In genomic region chr4:158458271-158458895, GRCh38 we compare ENCODE assay signal across 16 cellular contexts.
DNase-seq lines count a peak whose midpoint lies in the region; ATAC-seq and TF ChIP-seq lines count a peak whose summit lies in the region.
"Had no signal": no experiment of that assay in that cellular context is flagged by ENCODE, and none has a peak within 500 bp of the region (broad histone marks: within the 10 kb centered on the region; RNA-seq: fewer than 3 reads in every experiment).

No MANE protein-coding gene starts in this region.

- H3K4me3 Mint-ChIP-seq in MCF 10A (ENCODE audit: unreplicated experiment), result no peak overlapping the region
- H3K4me3 Mint-ChIP-seq: CD14-positive monocyte; CD4-positive, alpha-beta memory T cell; H9 had no signal

- no peak overlapping the region for H3K27ac ChIP-seq in breast epithelium
- H3K27ac ChIP-seq in mesenchymal stem cell (ENCODE audit: low read length, poor library complexity, severe bottlenecking), result no peak overlapping the region
- H3K27ac ChIP-seq in spleen, result no peak overlapping the region
- H3K27ac ChIP-seq: BLaER1 had no signal

- no peak overlapping the region for H2BK12ac ChIP-seq in mesenchymal stem cell (ENCODE audit: low read length in 2 of 2)

- H3K27me3 Mint-ChIP-seq in MCF 10A (ENCODE audit: insufficient read depth, unreplicated experiment), result no peaks in the 10 kb centered on the region
- H3K27me3 Mint-ChIP-seq: CD4-positive, alpha-beta memory T cell had no signal

- H3K4ac ChIP-seq in mesenchymal stem cell (ENCODE audit: low read depth in 1 of 2, low read length in 2 of 2), result no peak overlapping the region

- no peak overlapping the region for H3K4me3 ChIP-seq in breast epithelium
- H3K4me3 ChIP-seq in epithelial cell of esophagus (ENCODE audit: low read length), result no peak overlapping the region
- no peak overlapping the region for H3K4me3 ChIP-seq in mesenchymal stem cell (ENCODE audit: insufficient read depth in 1 of 2, low read depth in 1 of 2, low read length in 2 of 2)
- no peak overlapping the region for H3K4me3 ChIP-seq in spleen
- H3K4me3 ChIP-seq: BLaER1 had no signal

- ATAC-seq in GM19395 (IDR thresholded peaks at IDR 0.05; ENCODE audit: unreplicated experiment), result no peak

- DNase-seq in MCF 10A (ENCODE audit: unreplicated experiment) (peak; percentile 59), breast epithelium (ENCODE audit: low spot score in 2 of 2) (no peak), epithelial cell of esophagus (ENCODE audit: low read depth) (peak; percentile 92), mesenchymal stem cell (no peak), spleen (peak; percentile 19), NCI-H146 treated with DMSO at 0.1 percent for 48 hours (lab: John Stamatoyannopoulos, UW; ENCODE audit: unreplicated experiment) (no peak)
- no peak for DNase-seq in activated naive CD4-positive, alpha-beta T cell (lab: John Stamatoyannopoulos, UW)
- DNase-seq: 8988T; CD4-positive, alpha-beta memory T cell; DMS153; DMS79; GDM1; H9 had no signal

- TF ChIP-seq CTCF in MCF 10A (IDR thresholded peaks at IDR 0.05; ENCODE audit: unreplicated experiment) (no peak), breast epithelium (IDR thresholded peaks at IDR 0.05) (no peak), epithelial cell of esophagus (IDR thresholded peaks at IDR 0.05; ENCODE audit: insufficient read depth, low read depth, low read length, missing control alignments) (no peak), spleen (IDR thresholded peaks at IDR 0.05 in 8 of 11, conservative IDR thresholded peaks at IDR 0.05 in 3 of 11) (no peak)

- intact Hi-C loops in MCF 10A (cut with micrococcal nuclease) (no loop called here), breast epithelium (cut with DNase I; ENCODE audit: low total_unique reads) (no loop called here), spleen (cut with DNase I; ENCODE audit: low total_unique reads) (no loop called here)

- H3K23ac ChIP-seq in mesenchymal stem cell (ENCODE audit: low read length in 2 of 2), result no peak overlapping the region

- H3K36me3 ChIP-seq in breast epithelium (no peaks in the 10 kb centered on the region), mesenchymal stem cell (ENCODE audit: control insufficient read depth in 1 of 2, insufficient read depth in 2 of 2, low read depth in 1 of 2, low read length in 2 of 2) (no peaks in the 10 kb centered on the region), spleen (no peaks in the 10 kb centered on the region)
- H3K36me3 ChIP-seq: BLaER1 had no signal

- H2BK120ac ChIP-seq in mesenchymal stem cell (ENCODE audit: low read depth, low read length), result no peak overlapping the region

- H3K18ac ChIP-seq in mesenchymal stem cell (ENCODE audit: low read depth in 1 of 2, low read length in 2 of 2), result no peak overlapping the region

- H3K14ac ChIP-seq in mesenchymal stem cell (ENCODE audit: low read length in 2 of 2), result no peak overlapping the region

- peaks cover 6% of the 10 kb centered on the region for H3K9me3 Mint-ChIP-seq in MCF 10A (ENCODE audit: unreplicated experiment)

- BruUV-seq in MCF 10A (replicated peaks; lab: Mats Ljungman, UMichigan), result TSS peak; percentile 36

- H3K27me3 ChIP-seq in breast epithelium (no peaks in the 10 kb centered on the region), mesenchymal stem cell (ENCODE audit: control insufficient read depth in 1 of 2, insufficient read depth in 1 of 2, low read length in 2 of 2) (no peaks in the 10 kb centered on the region), spleen (replicated peaks in 1 of 7) (no peaks in the 10 kb centered on the region)
- H3K27me3 ChIP-seq: BLaER1 had no signal

- peak overlapping the region; percentile 28 for H3K9ac ChIP-seq in mesenchymal stem cell (ENCODE audit: low read length)
- H3K9ac ChIP-seq: BLaER1 had no signal

- H3K79me1 ChIP-seq in mesenchymal stem cell (replicated peaks; ENCODE audit: low read length, poor library complexity, severe bottlenecking), result no peaks in the 10 kb centered on the region

- H2BK15ac ChIP-seq in mesenchymal stem cell (ENCODE audit: low read depth, poor library complexity, severe bottlenecking), result no peak overlapping the region

- peaks cover 47% of the 10 kb centered on the region for H3K4me1 Mint-ChIP-seq in MCF 10A (ENCODE audit: insufficient read depth, unreplicated experiment)
- H3K4me1 Mint-ChIP-seq: CD14-positive monocyte; CD4-positive, alpha-beta memory T cell; H9 had no signal

- no peak overlapping the region for H2AFZ ChIP-seq in mesenchymal stem cell (ENCODE audit: low read depth, low read length)

- no peaks in the 10 kb centered on the region for H3K36me3 Mint-ChIP-seq in MCF 10A (ENCODE audit: insufficient read depth, unreplicated experiment)
- H3K36me3 Mint-ChIP-seq: CD14-positive monocyte; CD4-positive, alpha-beta memory T cell had no signal

- H4K91ac ChIP-seq in mesenchymal stem cell (ENCODE audit: low read length), result no peak overlapping the region

- H2AK5ac ChIP-seq in mesenchymal stem cell (ENCODE audit: low read length, severe bottlenecking), result no peak overlapping the region

- no peak overlapping the region for H4K8ac ChIP-seq in mesenchymal stem cell (ENCODE audit: low read length)

- POLR2A ChIA-PET in MCF 10A (lab: Yijun Ruan, JAX), result interaction anchor here (0.9 to 4.4 kb wide), 2 partner anchors 13 to 144 kb away, joined by 3 to 30 read pairs; no protein-coding TSS in a partner anchor

- 90% methylated on average over 1 of the region's 2 CpGs for WGBS in mesenchymal stem cell
- 79 to 91% (median 89%) methylated on average over 2 of the region's 2 CpGs for WGBS in spleen, 5 donors

- H3K4me1 ChIP-seq in breast epithelium (no peaks in the 10 kb centered on the region), mesenchymal stem cell (ENCODE audit: control insufficient read depth, insufficient read depth, low read depth, low read length) (no peaks in the 10 kb centered on the region), spleen (no peaks in the 10 kb centered on the region)
- H3K4me1 ChIP-seq: BLaER1 had no signal

- H2BK5ac ChIP-seq in mesenchymal stem cell (ENCODE audit: low read depth, low read length, poor library complexity, severe bottlenecking), result no peak overlapping the region

- H3K9me3 ChIP-seq in breast epithelium (no peaks in the 10 kb centered on the region), mesenchymal stem cell (ENCODE audit: control insufficient read depth, low read length) (peaks cover 5% of the 10 kb centered on the region), spleen (peaks cover 0 to 5% (median 0%) of the 10 kb centered on the region in 8 donors)
- H3K9me3 ChIP-seq: BLaER1 had no signal

- H3K4me2 ChIP-seq in mesenchymal stem cell (ENCODE audit: low read length, poor library complexity, severe bottlenecking), result no peak overlapping the region
- H3K4me2 ChIP-seq: BLaER1 had no signal

- TF ChIP-seq POLR2A in breast epithelium (IDR thresholded peaks at IDR 0.05), result no peak
- no peak for TF ChIP-seq POLR2A in spleen (IDR thresholded peaks at IDR 0.05)

- CTCF ChIA-PET in MCF 10A (lab: Yijun Ruan, JAX), result interaction anchor here (0.7 kb wide), 1 partner anchor 127 kb away, joined by 4 read pairs; no protein-coding TSS in a partner anchor

- peak overlapping the region; percentile 95 for H3K27ac Mint-ChIP-seq in MCF 10A (ENCODE audit: low read depth, unreplicated experiment)
- H3K27ac Mint-ChIP-seq: CD14-positive monocyte; CD4-positive, alpha-beta memory T cell; H9 had no signal

Comparison
In these comparisons a context has a peak if more than half of its experiments do, and no peak if none do; other contexts are left out.
1. DNase-seq: peak in MCF 10A (single experiment), epithelial cell of esophagus (single experiment) and spleen (single experiment); none in breast epithelium (0 of 2), mesenchymal stem cell (single experiment), NCI-H146 treated with DMSO at 0.1 percent for 48 hours (single experiment) and activated naive CD4-positive, alpha-beta T cell (0 of 4).